In genomic region chr17:17535957-17536356, GRCh38 we compare ENCODE assay signal across 9 cellular contexts. TPM values are rescaled to one million over a fixed set of nuclear protein-coding genes. Genes with fewer than 3 reads are reported as not detected.
A peak's percentile ranks its signal among the peaks of the same experiment; 100 is the strongest.
DNase-seq lines count a peak whose midpoint lies in the region; ATAC-seq and TF ChIP-seq lines count a peak whose summit lies in the region.
"Had no signal": no experiment of that assay in that cellular context is flagged by ENCODE, and none has a peak within 500 bp of the region (broad histone marks: within the 10 kb centered on the region; RNA-seq: fewer than 3 reads in every experiment).

No MANE protein-coding gene starts in this region.

- no peaks in the 10 kb centered on the region for H3K27me3 ChIP-seq in right atrium auricular region
- H3K27me3 ChIP-seq in skeletal muscle tissue (ENCODE audit: control insufficient read depth in 3 of 3, insufficient read depth in 3 of 3, low read length in 3 of 3): no peaks in the 10 kb centered on the region

- DNase-seq in G401 (ENCODE audit: low spot score): peak; percentile 51
- DNase-seq in astrocyte of the hippocampus (ENCODE audit: low read depth, low spot score): peak; percentile 73
- DNase-seq in right atrium auricular region (ENCODE audit: low spot score): peak; percentile 85
- no peak for DNase-seq in NOMO-1 treated with DMSO at 0.1 percent for 48 hours (lab: John Stamatoyannopoulos, UW; ENCODE audit: unreplicated experiment)
- no peak for DNase-seq in KG1 (lab: John Stamatoyannopoulos, UW)
- no peak for DNase-seq in glomerular visceral epithelial cell (ENCODE audit: extremely low spot score)
- DNase-seq: SW 1271 had no signal

- H3K4me1 ChIP-seq in right atrium auricular region (peaks cover 0 to 45% of the 10 kb centered on the region in 2 donors), skeletal muscle tissue (ENCODE audit: control insufficient read depth in 3 of 3, insufficient read depth in 3 of 3, low read length in 3 of 3) (peaks cover 13 to 40% (median 36%) of the 10 kb centered on the region in 3 donors)

- in situ Hi-C loops in G401 (cut with HindIII; ENCODE audit: low sequenced_read_pairs): no loop called here

- H3K4me3 ChIP-seq in right atrium auricular region (no peak overlapping the region), skeletal muscle tissue (ENCODE audit: low read length in 3 of 3) (peak overlapping the region in 1 of 3 donors; percentile 29)

- H3K36me3 ChIP-seq in right atrium auricular region (no peaks in the 10 kb centered on the region), skeletal muscle tissue (ENCODE audit: control insufficient read depth in 3 of 3, insufficient read depth in 3 of 3, low read length in 3 of 3) (no peaks in the 10 kb centered on the region)

- TF ChIP-seq CTCF in right atrium auricular region (IDR thresholded peaks at IDR 0.05): no peak

- H3K27ac ChIP-seq in right atrium auricular region (peak overlapping the region; percentile 81 to 94), skeletal muscle tissue (ENCODE audit: low read depth, low read length) (peak overlapping the region; percentile 33)

- H3K9me3 ChIP-seq in right atrium auricular region (no peaks in the 10 kb centered on the region), skeletal muscle tissue (ENCODE audit: control insufficient read depth in 3 of 3, low read length in 3 of 3) (peaks cover 0 to 2% (median 0%) of the 10 kb centered on the region in 3 donors)

- H3K9ac ChIP-seq in skeletal muscle tissue (ENCODE audit: low read depth in 1 of 3, low read length in 3 of 3): peak overlapping the region in 2 of 3 donors; percentile 51 to 64

- no peak for ATAC-seq in GM19328 (IDR thresholded peaks at IDR 0.05; ENCODE audit: unreplicated experiment)

RNA-seq across cellular contexts. Expression of gene RASD1, which starts 39.8 kb away (rescaled TPM):
- not detected in 2 replicates for total RNA-seq in G401 (2014; rRNA removed; shearing (Covaris generic))
- total RNA-seq in right atrium auricular region: 100 to 1,000 TPM in 1 of 2 donors, 10 to 100 TPM in 1; 37.9 to 131 TPM
- total RNA-seq in skeletal muscle tissue: 4.2 TPM

RNA-seq across cellular contexts. Expression of gene PEMT, which starts 55.6 kb away (rescaled TPM):
- total RNA-seq in G401 (2014; rRNA removed; shearing (Covaris generic)): 43.1 and 71.6 TPM in 2 replicates
- 10 to 100 TPM; 27.8 to 37.7 TPM for total RNA-seq in right atrium auricular region
- total RNA-seq in skeletal muscle tissue: 32.4 TPM

RNA-seq across cellular contexts. Expression of gene MED9, which starts 59.2 kb away (rescaled TPM):
- 16.4 and 21.1 TPM in 2 replicates for total RNA-seq in G401 (2014; rRNA removed; shearing (Covaris generic))
- 10 to 100 TPM; 36.7 to 41.0 TPM for total RNA-seq in right atrium auricular region
- 12.5 TPM for total RNA-seq in skeletal muscle tissue

Comparison
In these comparisons a context has a peak if more than half of its experiments do, and no peak if none do; other contexts are left out.
1. DNase-seq: peak in G401 (single experiment), astrocyte of the hippocampus (single experiment) and right atrium auricular region (single experiment); none in NOMO-1 treated with DMSO at 0.1 percent for 48 hours (single experiment), KG1 (single experiment) and glomerular visceral epithelial cell (single experiment).